In the genomic region with DNA sequence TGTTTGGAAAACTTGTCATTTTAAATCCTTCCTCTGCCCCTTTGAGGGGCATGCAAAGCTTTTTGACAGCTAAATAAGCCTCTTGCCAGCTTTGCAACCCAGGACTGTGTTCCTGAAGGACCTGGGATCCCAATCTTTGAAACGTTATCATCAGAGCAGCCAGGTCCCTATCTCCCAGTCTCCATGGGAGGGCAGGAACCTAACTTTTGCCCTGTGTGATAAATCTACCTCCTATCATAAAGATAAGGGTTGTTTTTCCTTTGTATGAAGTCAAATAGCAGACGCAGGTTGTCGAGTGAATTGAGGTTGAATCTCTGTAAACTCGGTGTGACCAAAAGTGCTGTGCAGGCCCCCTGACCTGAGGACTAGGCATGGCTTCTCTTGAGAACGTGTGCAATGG, we compare ENCODE assay signal across 1 cellular context.
TF ChIP-seq lines count a peak whose summit lies in the region.

No MANE protein-coding gene starts in this region.

TF ChIP-seq in K562, 482 proteins besides CTCF, POLR2A, EP300 and RAD21:
- TF ChIP-seq POLR2H (tag; IDR thresholded peaks at IDR 0.05; ENCODE audit: low read depth) (no peak), CBFA2T3 (IDR thresholded peaks at IDR 0.05) (0 out of 2 replicates have a peak, but pooled peaks have one; percentile 27), LEF1 (IDR thresholded peaks at IDR 0.05) (no peak)
- TF ChIP-seq, protein P1, sequence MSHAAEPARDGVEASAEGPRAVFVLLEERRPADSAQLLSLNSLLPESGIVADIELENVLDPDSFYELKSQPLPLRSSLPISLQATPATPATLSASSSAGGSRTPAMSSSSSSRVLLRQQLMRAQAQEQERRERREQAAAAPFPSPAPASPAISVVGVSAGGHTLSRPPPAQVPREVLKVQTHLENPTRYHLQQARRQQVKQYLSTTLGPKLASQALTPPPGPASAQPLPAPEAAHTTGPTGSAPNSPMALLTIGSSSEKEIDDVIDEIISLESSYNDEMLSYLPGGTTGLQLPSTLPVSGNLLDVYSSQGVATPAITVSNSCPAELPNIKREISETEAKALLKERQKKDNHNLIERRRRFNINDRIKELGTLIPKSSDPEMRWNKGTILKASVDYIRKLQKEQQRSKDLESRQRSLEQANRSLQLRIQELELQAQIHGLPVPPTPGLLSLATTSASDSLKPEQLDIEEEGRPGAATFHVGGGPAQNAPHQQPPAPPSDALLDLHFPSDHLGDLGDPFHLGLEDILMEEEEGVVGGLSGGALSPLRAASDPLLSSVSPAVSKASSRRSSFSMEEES (CRISPR knock-in tag; IDR thresholded peaks at IDR 0.05): no peak
- TF ChIP-seq, protein P2, sequence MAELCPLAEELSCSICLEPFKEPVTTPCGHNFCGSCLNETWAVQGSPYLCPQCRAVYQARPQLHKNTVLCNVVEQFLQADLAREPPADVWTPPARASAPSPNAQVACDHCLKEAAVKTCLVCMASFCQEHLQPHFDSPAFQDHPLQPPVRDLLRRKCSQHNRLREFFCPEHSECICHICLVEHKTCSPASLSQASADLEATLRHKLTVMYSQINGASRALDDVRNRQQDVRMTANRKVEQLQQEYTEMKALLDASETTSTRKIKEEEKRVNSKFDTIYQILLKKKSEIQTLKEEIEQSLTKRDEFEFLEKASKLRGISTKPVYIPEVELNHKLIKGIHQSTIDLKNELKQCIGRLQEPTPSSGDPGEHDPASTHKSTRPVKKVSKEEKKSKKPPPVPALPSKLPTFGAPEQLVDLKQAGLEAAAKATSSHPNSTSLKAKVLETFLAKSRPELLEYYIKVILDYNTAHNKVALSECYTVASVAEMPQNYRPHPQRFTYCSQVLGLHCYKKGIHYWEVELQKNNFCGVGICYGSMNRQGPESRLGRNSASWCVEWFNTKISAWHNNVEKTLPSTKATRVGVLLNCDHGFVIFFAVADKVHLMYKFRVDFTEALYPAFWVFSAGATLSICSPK (IDR thresholded peaks at IDR 0.05; ENCODE audit: borderline replicate concordance): no peak
TF ChIP-seq in K562: peak in this region for 1.
